In the genomic region with DNA sequence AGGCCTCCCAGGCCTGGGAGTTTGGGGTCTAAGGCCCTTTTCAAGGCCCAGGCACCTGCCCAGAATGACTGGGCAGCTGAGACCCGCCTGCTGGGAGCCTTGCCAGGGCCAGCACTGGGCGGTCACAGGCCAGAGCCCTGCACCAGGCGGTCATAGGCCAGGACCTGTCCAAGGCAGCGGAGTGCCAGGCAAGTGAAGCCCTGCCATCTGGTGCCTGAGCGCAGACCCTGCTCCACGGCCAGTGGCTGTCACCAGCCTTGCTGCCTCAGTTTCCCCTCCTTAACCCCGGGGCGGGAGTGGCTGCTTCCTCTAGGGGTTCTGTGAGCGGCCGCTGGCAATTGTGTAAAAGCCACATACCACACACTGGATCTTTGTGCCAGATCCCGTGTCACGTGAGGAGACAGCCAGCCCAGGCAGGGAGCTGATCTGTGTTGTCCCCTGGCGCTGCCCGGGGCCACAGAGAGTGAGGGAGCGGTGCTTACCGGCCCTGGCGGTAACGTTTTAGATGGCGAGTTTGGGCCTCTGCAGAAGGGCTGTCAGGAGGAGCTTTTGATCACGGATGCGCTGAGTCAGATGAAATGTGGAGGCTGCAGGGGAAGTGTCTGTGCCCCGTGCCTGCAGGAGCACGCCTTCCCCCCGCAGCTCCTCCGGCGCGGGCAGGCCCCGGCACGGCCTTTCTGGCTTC, we compare ENCODE assay signal across 11 cellular contexts. TPM values are rescaled to one million over a fixed set of nuclear protein-coding genes. Genes with fewer than 3 reads are reported as not detected.
DNase-seq lines count a peak whose midpoint lies in the region; ATAC-seq and TF ChIP-seq lines count a peak whose summit lies in the region.
"Had no signal": no experiment of that assay in that cellular context is flagged by ENCODE, and none has a peak within 500 bp of the region (broad histone marks: within the 10 kb centered on the region; RNA-seq: fewer than 3 reads in every experiment).

No MANE protein-coding gene starts in this region.

- in situ Hi-C loops in Caki2 (cut with HindIII; ENCODE audit: low pct_unique_long_range_greater_than_20kb, low sequenced_read_pairs): no loop called here

- intact Hi-C loops in ascending aorta (cut with DNase I) (no loop called here), left cardiac atrium (cut with DNase I) (no loop called here), posterior vena cava (cut with DNase I) (no loop called here)

- H3K9me3 ChIP-seq in ascending aorta: no peaks in the 10 kb centered on the region

- H3K4me1 ChIP-seq in ascending aorta: peaks cover 11 to 36% of the 10 kb centered on the region in 2 donors

- TF ChIP-seq CTCF in ascending aorta (IDR thresholded peaks at IDR 0.05): no peak

- H3K27ac ChIP-seq in ascending aorta: peak overlapping the region; percentile 66 to 74

- no peaks in the 10 kb centered on the region for H3K27me3 ChIP-seq in ascending aorta

- peak; percentile 29 for DNase-seq in Caki2 (ENCODE audit: low read depth)
- DNase-seq in ascending aorta (ENCODE audit: low spot score in 2 of 2): peak in 1 of 2 donors; percentile 66
- peak; percentile 45 for DNase-seq in left cardiac atrium
- DNase-seq in posterior vena cava (ENCODE audit: low spot score): peak; percentile 78
- DNase-seq in stimulated activated CD4-positive, alpha-beta T cell treated with anti-CD3 and anti-CD28 coated beads, Interleukin-4, amount 100 ng/mL, for 1 hour: no peak
- no peak for DNase-seq in activated CD4-positive, alpha-beta T cell treated with anti-CD3 and anti-CD28 coated beads, Interleukin-2, amount 50 U/mL, for 4 hours
- no peak for DNase-seq in central memory CD4-positive, alpha-beta T cell
- DNase-seq: activated T-cell treated with anti-CD3 and anti-CD28 coated beads, Interleukin-2, amount 50 U/mL, for 24 hours; NCI-H524 treated with DMSO at 0.1 percent for 48 hours had no signal

- peak overlapping the region; percentile 19 to 29 for H3K4me3 ChIP-seq in ascending aorta

- H3K36me3 ChIP-seq in ascending aorta: no peaks in the 10 kb centered on the region

- peak in 1 of 2 donors; percentile 6 for ATAC-seq in left cardiac atrium
- ATAC-seq in GM19397 (IDR thresholded peaks at IDR 0.05; ENCODE audit: unreplicated experiment): no peak
- ATAC-seq: sciatic nerve had no signal

RNA-seq across cellular contexts. Expression of a gene that starts 4.6 kb away (rescaled TPM):
- total RNA-seq in Caki2 (2014; rRNA removed; shearing (Covaris generic); ENCODE audit: low replicate concordance): 809 and 838 TPM in 2 replicates
- total RNA-seq in ascending aorta (699 TPM), left cardiac atrium (100 to 1,000 TPM in 1 of 2 donors, 10 to 100 TPM in 1; 53.4 to 104 TPM), posterior vena cava (100 to 1,000 TPM; 117 to 133 TPM)

Comparison
In these comparisons a context has a peak if more than half of its experiments do, and no peak if none do; other contexts are left out.
1. DNase-seq: peak in Caki2 (single experiment), left cardiac atrium (single experiment) and posterior vena cava (single experiment); none in stimulated activated CD4-positive, alpha-beta T cell treated with anti-CD3 and anti-CD28 coated beads, Interleukin-4, amount 100 ng/mL, for 1 hour (single experiment), activated CD4-positive, alpha-beta T cell treated with anti-CD3 and anti-CD28 coated beads, Interleukin-2, amount 50 U/mL, for 4 hours (0 of 2) and central memory CD4-positive, alpha-beta T cell (single experiment).